Comparison of ENCODE assay signal across 8 cellular contexts in genomic region chr1:52142220-52143153, GRCh38. TPM values are rescaled to one million over a fixed set of nuclear protein-coding genes. Genes with fewer than 3 reads are reported as not detected.
A peak's percentile ranks its signal among the peaks of the same experiment; 100 is the strongest.
DNase-seq lines count a peak whose midpoint lies in the region; ATAC-seq, FAIRE-seq and TF ChIP-seq lines count a peak whose summit lies in the region.

No MANE protein-coding gene starts in this region.

- peak overlapping the region; percentile 62 for H3K4me3 ChIP-seq in GM08714 (ENCODE audit: low read length)
- H3K4me3 ChIP-seq in GM23338: peak overlapping the region; percentile 95
- peak overlapping the region; percentile 94 for H3K4me3 ChIP-seq in bronchial epithelial cell (ENCODE audit: low read depth, low read length)
- H3K4me3 ChIP-seq in smooth muscle cell: peak overlapping the region; percentile 99

- WGBS in smooth muscle cell (ENCODE audit: low lambda C conversion rate): 2% methylated on average over 70 of the region's 79 CpGs

- peak; percentile 69 for ATAC-seq in GM23338
- ATAC-seq in T-helper 17 cell: peak; percentile 54

- H3K27ac ChIP-seq in GM23338 (ENCODE audit: low read depth): peak overlapping the region; percentile 53
- H3K27ac ChIP-seq in smooth muscle cell (ENCODE audit: low read depth): peak overlapping the region; percentile 68

- peak overlapping the region; percentile 94 for H3K4me3 Mint-ChIP-seq in GM23338
- H3K4me3 Mint-ChIP-seq in T-helper 17 cell: peak overlapping the region; percentile 87

- peaks cover 3% of the 10 kb centered on the region; the same call in 1 of the 3 replicates for H3K9me3 Mint-ChIP-seq in GM23338

- H3K9me3 ChIP-seq in T-helper 17 cell (ENCODE audit: control insufficient read depth, low read length, poor library complexity, severe bottlenecking): no peaks in the 10 kb centered on the region
- H3K9me3 ChIP-seq in smooth muscle cell (replicated peaks; ENCODE audit: low read depth): no peaks in the 10 kb centered on the region

- H3K27me3 Mint-ChIP-seq in GM23338 (ENCODE audit: insufficient read depth, low read depth, poor library complexity) (peaks cover 6% of the 10 kb centered on the region), T-helper 17 cell (peaks cover 8% of the 10 kb centered on the region)

- peaks cover 15% of the 10 kb centered on the region; the same call in 1 of the 2 replicates for H3K27me3 ChIP-seq in GM23338 (ENCODE audit: insufficient read depth)
- no peaks in the 10 kb centered on the region for H3K27me3 ChIP-seq in bronchial epithelial cell (ENCODE audit: control insufficient read depth, insufficient read depth, low read length)
- H3K27me3 ChIP-seq in smooth muscle cell (ENCODE audit: low read depth): no peaks in the 10 kb centered on the region

- H3K4me1 Mint-ChIP-seq in GM23338 (peaks cover 13% of the 10 kb centered on the region), T-helper 17 cell (peaks cover 36% of the 10 kb centered on the region)

- H3K4me1 ChIP-seq in GM23338 (ENCODE audit: insufficient read depth): peaks cover 4% of the 10 kb centered on the region; the same call in 1 of the 2 replicates
- H3K4me1 ChIP-seq in smooth muscle cell (ENCODE audit: low read depth): peaks cover 9% of the 10 kb centered on the region

- H3F3A ChIP-seq in GM23338 (replicated peaks; ENCODE audit: low read depth) (peaks cover 7% of the 10 kb centered on the region), smooth muscle cell (ENCODE audit: low read depth) (peaks cover 11% of the 10 kb centered on the region)

- H3K9me2 ChIP-seq in GM23338 (ENCODE audit: insufficient read depth): no peaks in the 10 kb centered on the region

- DNase-seq in GM23338 (ENCODE audit: low spot score) (peak; percentile 64), LHCN-M2 (ENCODE audit: low read depth) (peak; percentile 58), T-helper 17 cell (no peak), bronchial epithelial cell (ENCODE audit: low read depth) (peak; percentile 41), islet precursor cell (peak; percentile 77), smooth muscle cell (lab: John Stamatoyannopoulos, UW; ENCODE audit: unreplicated experiment) (peak; percentile 54)
- DNase-seq in NK-92 treated with Interleukin-12 subunit alpha and Interleukin-12 subunit beta, amount 100 ng/mL, for 24 hours (lab: John Stamatoyannopoulos, UW): no peak

- H3K36me3 Mint-ChIP-seq in GM23338 (ENCODE audit: low read depth): peaks cover 3% of the 10 kb centered on the region; the same call in 1 of the 3 replicates
- H3K36me3 Mint-ChIP-seq in T-helper 17 cell (ENCODE audit: low read depth): no peaks in the 10 kb centered on the region

- peak overlapping the region; percentile 90 for H3K9ac ChIP-seq in smooth muscle cell (ENCODE audit: low read depth)

- FAIRE-seq in bronchial epithelial cell (lab: Jason Lieb, UNC): no peak

- peaks cover 12% of the 10 kb centered on the region; the same call in 1 of the 2 replicates for H4K20me1 ChIP-seq in GM23338 (replicated peaks; ENCODE audit: insufficient read depth)
- H4K20me1 ChIP-seq in smooth muscle cell (ENCODE audit: low read depth): peaks cover 24% of the 10 kb centered on the region

- H3K27ac Mint-ChIP-seq in GM23338: peak overlapping the region; percentile 92; the same call in 1 of the 2 replicates
- peak overlapping the region; percentile 66 for H3K27ac Mint-ChIP-seq in T-helper 17 cell

- H3K4me2 ChIP-seq in GM23338: peak overlapping the region; percentile 91
- H3K4me2 ChIP-seq in smooth muscle cell: peak overlapping the region; percentile 96

- H3K36me3 ChIP-seq in GM23338 (ENCODE audit: insufficient read depth) (no peaks in the 10 kb centered on the region), bronchial epithelial cell (ENCODE audit: control insufficient read depth, insufficient read depth, low read length) (no peaks in the 10 kb centered on the region), smooth muscle cell (ENCODE audit: low read depth) (no peaks in the 10 kb centered on the region)

- peaks cover 46% of the 10 kb centered on the region for H3K79me2 ChIP-seq in GM23338 (replicated peaks; ENCODE audit: insufficient read depth)
- peaks cover 45% of the 10 kb centered on the region for H3K79me2 ChIP-seq in smooth muscle cell (ENCODE audit: low read depth)

- no peak for TF ChIP-seq CTCF in GM23338 (conservative IDR thresholded peaks at IDR 0.05; ENCODE audit: low read depth in 2 of 2)
- TF ChIP-seq CTCF in bronchial epithelial cell (IDR thresholded peaks at IDR 0.05; ENCODE audit: insufficient read depth, low read length, severe bottlenecking): no peak
- peak; percentile 13 for TF ChIP-seq CTCF in smooth muscle cell (IDR thresholded peaks at IDR 0.05; ENCODE audit: borderline replicate concordance, insufficient read depth, poor library complexity, severe bottlenecking)

- H2AFZ ChIP-seq in GM23338 (peak overlapping the region; percentile 75), smooth muscle cell (ENCODE audit: low read depth) (peak overlapping the region; percentile 96)

TF ChIP-seq in GM23338, 12 proteins besides CTCF, POLR2A, EP300 and RAD21 (continues in another document):
- no peak for TF ChIP-seq EZH2phosphoT487 (IDR thresholded peaks at IDR 0.05; ENCODE audit: unreplicated experiment)
- no peak for TF ChIP-seq CREB1 (CRISPR knock-in tag; IDR thresholded peaks at IDR 0.05; ENCODE audit: low read depth)
- TF ChIP-seq POLR2AphosphoS5 (IDR thresholded peaks at IDR 0.05; ENCODE audit: low read depth): no peak
- no peak for TF ChIP-seq ETS1 (IDR thresholded peaks at IDR 0.05)
- TF ChIP-seq EZH2 (IDR thresholded peaks at IDR 0.05; ENCODE audit: low read depth, unreplicated experiment): no peak

RNA-seq across cellular contexts. Expression of gene ZFYVE9, which starts 0.6 kb away (rescaled TPM):
- 26.5 and 27.3 TPM in 2 replicates for total RNA-seq in GM23338 (2014; rRNA removed; shearing (Covaris generic))
- 5.4 and 6.2 TPM in 2 replicates for polyA plus RNA-seq in GM23338 (2016; fragmentation: Nextera tagmentation; extraction: Ambion mirVana)
- 22.5 and 23.9 TPM in 2 replicates for total RNA-seq in LHCN-M2 (2014; rRNA removed)
- 7.8 TPM for polyA plus RNA-seq in LHCN-M2 (2012)
- 1 to 10 TPM; 3.7 to 5.7 TPM for total RNA-seq in T-helper 17 cell
- total RNA-seq in bronchial epithelial cell: 44.2 and 44.8 TPM in 2 replicates
- 19.1 and 19.4 TPM in 2 replicates for total RNA-seq in smooth muscle cell
- polyA plus RNA-seq in smooth muscle cell: 2.7 and 4.8 TPM in 2 replicates

Comparison
In these comparisons a context has a peak if more than half of its experiments do, and no peak if none do; other contexts are left out.
1. DNase-seq: peak in GM23338 (single experiment), LHCN-M2 (single experiment), bronchial epithelial cell (single experiment), islet precursor cell (single experiment) and smooth muscle cell (single experiment); none in T-helper 17 cell (0 of 3) and NK-92 treated with Interleukin-12 subunit alpha and Interleukin-12 subunit beta, amount 100 ng/mL, for 24 hours (single experiment).
2. Peak in every context shown above with its lines, with median percentiles within 50 percentile points of each other: H3K4me3 ChIP-seq.